ENCODE assay signal across 19 cellular contexts in genomic region chr3:170750478-170750830, GRCh38.
"Had no signal": no experiment of that assay in that cellular context is flagged by ENCODE, and none has a peak within 500 bp of the region (broad histone marks: within the 10 kb centered on the region; RNA-seq: fewer than 3 reads in every experiment).

No MANE protein-coding gene starts in this region.

- H3K9me3 ChIP-seq: mucosa of descending colon, transverse colon had no signal

- H3K36me3 ChIP-seq: transverse colon had no signal

- ATAC-seq: activated T-cell treated with anti-CD3 and anti-CD28 coated beads, Interleukin-2, amount 50 U/mL, for 72 hours; effector memory CD8-positive, alpha-beta T cell; left lobe of liver; mucosa of descending colon; naive thymus-derived CD4-positive, alpha-beta T cell had no signal

- H3K9me3 Mint-ChIP-seq: activated CD4-positive, alpha-beta T cell treated with anti-CD3 and anti-CD28 coated beads, Interleukin-2, amount 10 ng/mL, durations not matched to agents 7 days and 5 days; activated T-cell treated with anti-CD3 and anti-CD28 coated beads, Interleukin-2, amount 50 U/mL, for 72 hours; dendritic cell treated with granulocyte-macrophage colony-stimulating factor and Interleukin-4, amounts not matched to agents 40 ng/mL and 50 ng/mL, for 4 days had no signal

- H3K4me3 Mint-ChIP-seq: activated CD4-positive, alpha-beta T cell treated with anti-CD3 and anti-CD28 coated beads, Interleukin-2, amount 10 ng/mL, durations not matched to agents 7 days and 5 days; activated naive CD8-positive, alpha-beta T cell; activated T-cell treated with anti-CD3 and anti-CD28 coated beads, Interleukin-2, amount 50 U/mL, for 72 hours; brain; dendritic cell treated with granulocyte-macrophage colony-stimulating factor and Interleukin-4, amounts not matched to agents 40 ng/mL and 50 ng/mL, for 4 days; effector memory CD8-positive, alpha-beta T cell; naive thymus-derived CD4-positive, alpha-beta T cell had no signal

- H3K4me3 ChIP-seq: mucosa of descending colon, transverse colon had no signal

- FAIRE-seq: islet of Langerhans had no signal

- H3K4me1 Mint-ChIP-seq: activated CD4-positive, alpha-beta T cell treated with anti-CD3 and anti-CD28 coated beads, Interleukin-2, amount 10 ng/mL, durations not matched to agents 7 days and 5 days; naive thymus-derived CD4-positive, alpha-beta T cell had no signal

- H3K27ac ChIP-seq: transverse colon had no signal

- DNase-seq: activated CD4-positive, alpha-beta T cell treated with anti-CD3 and anti-CD28 coated beads, Interleukin-2, amount 10 ng/mL, durations not matched to agents 7 days and 5 days; activated CD4-positive, CD25-positive, alpha-beta regulatory T cell; activated CD8-positive, alpha-beta memory T cell treated with anti-CD3 and anti-CD28 coated beads, Interleukin-2, amount 50 U/mL, for 48 hours; activated gamma-delta T cell; activated T-cell treated with anti-CD3 and anti-CD28 coated beads, Interleukin-2, amount 50 U/mL, for 72 hours; cerebellar nuclear complex; effector memory CD8-positive, alpha-beta T cell; mucosa of descending colon; naive thymus-derived CD4-positive, alpha-beta T cell; retina; stimulated activated CD4-positive, alpha-beta T cell treated with anti-CD3 and anti-CD28 coated beads, Interleukin-15, amount 100 ng/mL, for 24 hours; stimulated activated CD4-positive, alpha-beta T cell treated with anti-CD3 and anti-CD28 coated beads, Interleukin-4, amount 100 ng/mL, for 24 hours; stimulated activated naive CD4-positive, alpha-beta T cell; transverse colon had no signal

- H3K36me3 Mint-ChIP-seq: activated naive CD8-positive, alpha-beta T cell; brain; naive thymus-derived CD4-positive, alpha-beta T cell had no signal

- H3K27ac Mint-ChIP-seq: activated CD4-positive, alpha-beta T cell treated with anti-CD3 and anti-CD28 coated beads, Interleukin-2, amount 10 ng/mL, durations not matched to agents 7 days and 5 days; activated naive CD8-positive, alpha-beta T cell; activated T-cell treated with anti-CD3 and anti-CD28 coated beads, Interleukin-2, amount 50 U/mL, for 72 hours; dendritic cell treated with granulocyte-macrophage colony-stimulating factor and Interleukin-4, amounts not matched to agents 40 ng/mL and 50 ng/mL, for 4 days; effector memory CD8-positive, alpha-beta T cell; naive thymus-derived CD4-positive, alpha-beta T cell had no signal
